ENCODE assay signal across 1 cellular context in the genomic region with DNA sequence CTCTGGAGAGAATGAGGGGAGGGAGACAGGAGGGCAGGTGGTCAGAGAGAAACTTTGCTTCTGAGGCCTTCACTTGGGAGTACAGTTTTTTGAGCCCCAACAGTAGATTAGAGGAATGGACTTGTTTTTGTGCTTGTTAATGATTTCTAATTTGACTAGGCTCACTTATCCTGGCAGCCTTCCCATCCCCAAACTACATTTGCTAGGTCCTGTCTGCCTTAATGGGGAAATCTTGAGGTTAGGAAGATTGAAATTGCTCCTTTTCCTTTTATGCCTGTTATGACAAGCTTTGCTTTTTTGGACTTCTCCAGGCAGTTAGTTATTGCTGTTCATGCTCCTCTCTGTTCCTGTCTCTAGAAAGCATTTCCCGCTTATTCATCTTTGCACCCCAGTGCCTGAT.
TF ChIP-seq lines count a peak whose summit lies in the region.

No MANE protein-coding gene starts in this region.

TF ChIP-seq in WTC11, 78 proteins besides CTCF, POLR2A, EP300 and RAD21 (continued from another document):
- TF ChIP-seq KAT7 (CRISPR knock-in tag; IDR thresholded peaks at IDR 0.05; ENCODE audit: borderline replicate concordance) (no peak), ZNF138 (CRISPR knock-in tag; conservative IDR thresholded peaks at IDR 0.05) (no peak), ELF4 (CRISPR knock-in tag; IDR thresholded peaks at IDR 0.05; ENCODE audit: low read depth) (no peak), ZNF416 (CRISPR knock-in tag; IDR thresholded peaks at IDR 0.05) (no peak), GTF2I (CRISPR knock-in tag; conservative IDR thresholded peaks at IDR 0.05) (no peak), ZNF317 (CRISPR knock-in tag; IDR thresholded peaks at IDR 0.05; ENCODE audit: borderline replicate concordance, low read depth) (no peak), MYBL2 (CRISPR knock-in tag; IDR thresholded peaks at IDR 0.05) (no peak), HMGA2 (CRISPR knock-in tag; IDR thresholded peaks at IDR 0.05) (no peak), NFYB (CRISPR knock-in tag; conservative IDR thresholded peaks at IDR 0.05; ENCODE audit: low read depth) (no peak)
- TF ChIP-seq, protein P1, sequence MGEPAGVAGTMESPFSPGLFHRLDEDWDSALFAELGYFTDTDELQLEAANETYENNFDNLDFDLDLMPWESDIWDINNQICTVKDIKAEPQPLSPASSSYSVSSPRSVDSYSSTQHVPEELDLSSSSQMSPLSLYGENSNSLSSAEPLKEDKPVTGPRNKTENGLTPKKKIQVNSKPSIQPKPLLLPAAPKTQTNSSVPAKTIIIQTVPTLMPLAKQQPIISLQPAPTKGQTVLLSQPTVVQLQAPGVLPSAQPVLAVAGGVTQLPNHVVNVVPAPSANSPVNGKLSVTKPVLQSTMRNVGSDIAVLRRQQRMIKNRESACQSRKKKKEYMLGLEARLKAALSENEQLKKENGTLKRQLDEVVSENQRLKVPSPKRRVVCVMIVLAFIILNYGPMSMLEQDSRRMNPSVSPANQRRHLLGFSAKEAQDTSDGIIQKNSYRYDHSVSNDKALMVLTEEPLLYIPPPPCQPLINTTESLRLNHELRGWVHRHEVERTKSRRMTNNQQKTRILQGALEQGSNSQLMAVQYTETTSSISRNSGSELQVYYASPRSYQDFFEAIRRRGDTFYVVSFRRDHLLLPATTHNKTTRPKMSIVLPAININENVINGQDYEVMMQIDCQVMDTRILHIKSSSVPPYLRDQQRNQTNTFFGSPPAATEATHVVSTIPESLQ (CRISPR knock-in tag; IDR thresholded peaks at IDR 0.05), result no peak
- TF ChIP-seq, protein P2, sequence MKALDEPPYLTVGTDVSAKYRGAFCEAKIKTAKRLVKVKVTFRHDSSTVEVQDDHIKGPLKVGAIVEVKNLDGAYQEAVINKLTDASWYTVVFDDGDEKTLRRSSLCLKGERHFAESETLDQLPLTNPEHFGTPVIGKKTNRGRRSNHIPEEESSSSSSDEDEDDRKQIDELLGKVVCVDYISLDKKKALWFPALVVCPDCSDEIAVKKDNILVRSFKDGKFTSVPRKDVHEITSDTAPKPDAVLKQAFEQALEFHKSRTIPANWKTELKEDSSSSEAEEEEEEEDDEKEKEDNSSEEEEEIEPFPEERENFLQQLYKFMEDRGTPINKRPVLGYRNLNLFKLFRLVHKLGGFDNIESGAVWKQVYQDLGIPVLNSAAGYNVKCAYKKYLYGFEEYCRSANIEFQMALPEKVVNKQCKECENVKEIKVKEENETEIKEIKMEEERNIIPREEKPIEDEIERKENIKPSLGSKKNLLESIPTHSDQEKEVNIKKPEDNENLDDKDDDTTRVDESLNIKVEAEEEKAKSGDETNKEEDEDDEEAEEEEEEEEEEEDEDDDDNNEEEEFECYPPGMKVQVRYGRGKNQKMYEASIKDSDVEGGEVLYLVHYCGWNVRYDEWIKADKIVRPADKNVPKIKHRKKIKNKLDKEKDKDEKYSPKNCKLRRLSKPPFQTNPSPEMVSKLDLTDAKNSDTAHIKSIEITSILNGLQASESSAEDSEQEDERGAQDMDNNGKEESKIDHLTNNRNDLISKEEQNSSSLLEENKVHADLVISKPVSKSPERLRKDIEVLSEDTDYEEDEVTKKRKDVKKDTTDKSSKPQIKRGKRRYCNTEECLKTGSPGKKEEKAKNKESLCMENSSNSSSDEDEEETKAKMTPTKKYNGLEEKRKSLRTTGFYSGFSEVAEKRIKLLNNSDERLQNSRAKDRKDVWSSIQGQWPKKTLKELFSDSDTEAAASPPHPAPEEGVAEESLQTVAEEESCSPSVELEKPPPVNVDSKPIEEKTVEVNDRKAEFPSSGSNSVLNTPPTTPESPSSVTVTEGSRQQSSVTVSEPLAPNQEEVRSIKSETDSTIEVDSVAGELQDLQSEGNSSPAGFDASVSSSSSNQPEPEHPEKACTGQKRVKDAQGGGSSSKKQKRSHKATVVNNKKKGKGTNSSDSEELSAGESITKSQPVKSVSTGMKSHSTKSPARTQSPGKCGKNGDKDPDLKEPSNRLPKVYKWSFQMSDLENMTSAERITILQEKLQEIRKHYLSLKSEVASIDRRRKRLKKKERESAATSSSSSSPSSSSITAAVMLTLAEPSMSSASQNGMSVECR (CRISPR knock-in tag; IDR thresholded peaks at IDR 0.05; ENCODE audit: borderline replicate concordance), result no peak
- TF ChIP-seq, protein P3, sequence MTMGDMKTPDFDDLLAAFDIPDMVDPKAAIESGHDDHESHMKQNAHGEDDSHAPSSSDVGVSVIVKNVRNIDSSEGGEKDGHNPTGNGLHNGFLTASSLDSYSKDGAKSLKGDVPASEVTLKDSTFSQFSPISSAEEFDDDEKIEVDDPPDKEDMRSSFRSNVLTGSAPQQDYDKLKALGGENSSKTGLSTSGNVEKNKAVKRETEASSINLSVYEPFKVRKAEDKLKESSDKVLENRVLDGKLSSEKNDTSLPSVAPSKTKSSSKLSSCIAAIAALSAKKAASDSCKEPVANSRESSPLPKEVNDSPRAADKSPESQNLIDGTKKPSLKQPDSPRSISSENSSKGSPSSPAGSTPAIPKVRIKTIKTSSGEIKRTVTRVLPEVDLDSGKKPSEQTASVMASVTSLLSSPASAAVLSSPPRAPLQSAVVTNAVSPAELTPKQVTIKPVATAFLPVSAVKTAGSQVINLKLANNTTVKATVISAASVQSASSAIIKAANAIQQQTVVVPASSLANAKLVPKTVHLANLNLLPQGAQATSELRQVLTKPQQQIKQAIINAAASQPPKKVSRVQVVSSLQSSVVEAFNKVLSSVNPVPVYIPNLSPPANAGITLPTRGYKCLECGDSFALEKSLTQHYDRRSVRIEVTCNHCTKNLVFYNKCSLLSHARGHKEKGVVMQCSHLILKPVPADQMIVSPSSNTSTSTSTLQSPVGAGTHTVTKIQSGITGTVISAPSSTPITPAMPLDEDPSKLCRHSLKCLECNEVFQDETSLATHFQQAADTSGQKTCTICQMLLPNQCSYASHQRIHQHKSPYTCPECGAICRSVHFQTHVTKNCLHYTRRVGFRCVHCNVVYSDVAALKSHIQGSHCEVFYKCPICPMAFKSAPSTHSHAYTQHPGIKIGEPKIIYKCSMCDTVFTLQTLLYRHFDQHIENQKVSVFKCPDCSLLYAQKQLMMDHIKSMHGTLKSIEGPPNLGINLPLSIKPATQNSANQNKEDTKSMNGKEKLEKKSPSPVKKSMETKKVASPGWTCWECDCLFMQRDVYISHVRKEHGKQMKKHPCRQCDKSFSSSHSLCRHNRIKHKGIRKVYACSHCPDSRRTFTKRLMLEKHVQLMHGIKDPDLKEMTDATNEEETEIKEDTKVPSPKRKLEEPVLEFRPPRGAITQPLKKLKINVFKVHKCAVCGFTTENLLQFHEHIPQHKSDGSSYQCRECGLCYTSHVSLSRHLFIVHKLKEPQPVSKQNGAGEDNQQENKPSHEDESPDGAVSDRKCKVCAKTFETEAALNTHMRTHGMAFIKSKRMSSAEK (CRISPR knock-in tag; IDR thresholded peaks at IDR 0.05; ENCODE audit: borderline replicate concordance), result no peak
